Comparison of ENCODE assay signal across 25 cellular contexts in the genomic region with DNA sequence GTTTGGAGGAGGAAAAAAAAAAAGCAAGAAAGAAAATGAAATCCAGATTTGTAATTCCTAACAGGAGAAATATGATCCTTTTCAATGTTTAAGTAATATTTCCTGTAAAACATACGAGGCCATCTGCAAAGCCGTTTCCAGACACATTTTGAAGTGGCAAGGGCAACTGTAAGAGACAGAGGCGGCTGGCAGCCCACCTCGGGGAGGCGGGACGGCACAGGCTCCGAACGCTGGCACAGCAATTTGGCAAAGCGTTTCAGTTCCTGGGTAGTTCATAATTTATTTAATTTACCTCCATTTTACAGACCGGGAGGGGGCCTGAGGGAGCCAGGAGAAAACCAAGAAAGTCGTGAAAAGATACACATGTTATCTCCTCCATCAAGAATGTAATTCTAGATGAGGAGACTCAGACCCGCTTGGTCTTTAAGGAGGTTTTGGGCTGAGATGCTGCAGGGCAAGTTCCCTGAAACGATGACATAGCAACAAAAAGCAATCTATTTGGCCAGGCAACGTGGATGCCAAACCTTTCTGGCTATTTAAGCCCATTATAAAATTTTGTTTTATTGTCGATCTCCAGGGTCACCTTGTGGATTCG.
DNase-seq lines count a peak whose midpoint lies in the region; TF ChIP-seq lines count a peak whose summit lies in the region.
"Had no signal": no experiment of that assay in that cellular context is flagged by ENCODE, and none has a peak within 500 bp of the region (broad histone marks: within the 10 kb centered on the region; RNA-seq: fewer than 3 reads in every experiment).

No MANE protein-coding gene starts in this region.

- H2AFZ ChIP-seq in neural progenitor cell (replicated peaks), result no peak overlapping the region
- H2AFZ ChIP-seq: GM23248 had no signal

- no peak overlapping the region for H3K4me2 ChIP-seq in neural progenitor cell

- H3K27me3 Mint-ChIP-seq in neural progenitor cell (ENCODE audit: insufficient read depth, low read depth) (peaks cover 6% of the 10 kb centered on the region), MCF 10A (ENCODE audit: insufficient read depth, unreplicated experiment) (no peaks in the 10 kb centered on the region)

- peaks cover 3% of the 10 kb centered on the region for H3K9me3 Mint-ChIP-seq in neural progenitor cell
- no peaks in the 10 kb centered on the region for H3K9me3 Mint-ChIP-seq in MCF 10A (ENCODE audit: unreplicated experiment)

- no peaks in the 10 kb centered on the region for H3K27me3 ChIP-seq in neural progenitor cell
- H3K27me3 ChIP-seq: BE2C had no signal

- H3K36me3 Mint-ChIP-seq in neural progenitor cell, result no peaks in the 10 kb centered on the region
- no peaks in the 10 kb centered on the region for H3K36me3 Mint-ChIP-seq in MCF 10A (ENCODE audit: insufficient read depth, unreplicated experiment)
- H3K36me3 Mint-ChIP-seq: CD14-positive monocyte; CD8-positive, alpha-beta memory T cell had no signal

- CTCF ChIA-PET in MCF 10A (lab: Yijun Ruan, JAX), result no interaction called here

- H3K4me3 ChIP-seq in SK-N-MC (peak overlapping the region; percentile 63), neural progenitor cell (no peak overlapping the region)
- H3K4me3 ChIP-seq: GM23248 had no signal

- peak; percentile 56 for DNase-seq in NCI-H2171 treated with DMSO at 0.1 percent for 48 hours (lab: John Stamatoyannopoulos, UW)
- no peak for DNase-seq in NCI-H2171 (lab: John Stamatoyannopoulos, UW)
- DNase-seq in SK-N-MC (ENCODE audit: low read depth, low spot score), result no peak
- peak; percentile 4 for DNase-seq in fibroblast of the conjunctiva (ENCODE audit: low read depth)
- DNase-seq in neural progenitor cell (ENCODE audit: low spot score), result no peak
- DNase-seq in MCF 10A (ENCODE audit: unreplicated experiment), result no peak
- no peak for DNase-seq in medulla oblongata (ENCODE audit: extremely low spot score)
- DNase-seq in HuH-7.5 (ENCODE audit: low spot score), result no peak
- DNase-seq: 8988T; ACHN; BE2C; CD8-positive, alpha-beta memory T cell; DMS153; GM23248; H7; KG1; NCI-H1048; NCI-H1417; NCI-H1694; NCI-H2029 treated with DMSO at 0.1 percent for 48 hours; NCI-H226; NCI-H510A treated with DMSO at 0.1 percent for 48 hours; NK-92 treated with Interleukin-12 subunit alpha and Interleukin-12 subunit beta, amount 100 ng/mL, for 24 hours; PC-3 had no signal

- intact Hi-C loops in MCF 10A (cut with micrococcal nuclease), result no loop called here

- H3K36me3 ChIP-seq in SK-N-MC (ENCODE audit: insufficient read depth, low read length), result no peaks in the 10 kb centered on the region
- H3K36me3 ChIP-seq in neural progenitor cell, result no peaks in the 10 kb centered on the region
- H3K36me3 ChIP-seq: BE2C had no signal

- peak overlapping the region; percentile 33 for H3K27ac Mint-ChIP-seq in neural progenitor cell
- H3K27ac Mint-ChIP-seq in MCF 10A (ENCODE audit: low read depth, unreplicated experiment), result no peak overlapping the region
- H3K27ac Mint-ChIP-seq: CD14-positive monocyte; CD8-positive, alpha-beta memory T cell had no signal

- TF ChIP-seq CTCF in neural progenitor cell (IDR thresholded peaks at IDR 0.05) (no peak), MCF 10A (IDR thresholded peaks at IDR 0.05; ENCODE audit: unreplicated experiment) (no peak)

- H3K4me1 Mint-ChIP-seq in neural progenitor cell (peaks cover 32% of the 10 kb centered on the region), MCF 10A (ENCODE audit: insufficient read depth, unreplicated experiment) (peaks cover 9% of the 10 kb centered on the region)
- H3K4me1 Mint-ChIP-seq: CD14-positive monocyte; CD8-positive, alpha-beta memory T cell had no signal

- no peaks in the 10 kb centered on the region for H3K79me2 ChIP-seq in neural progenitor cell (ENCODE audit: low read depth)

- peaks cover 11% of the 10 kb centered on the region for H3K4me1 ChIP-seq in neural progenitor cell

- no TSS peak for BruUV-seq in MCF 10A (replicated peaks; lab: Mats Ljungman, UMichigan)

- H3K9ac ChIP-seq in SK-N-MC (ENCODE audit: insufficient read length) (peak overlapping the region; percentile 26), neural progenitor cell (no peak overlapping the region)
- H3K9ac ChIP-seq: GM23248 had no signal

- no peaks in the 10 kb centered on the region for H3F3A ChIP-seq in neural progenitor cell (ENCODE audit: low read depth)

- POLR2A ChIA-PET in MCF 10A (lab: Yijun Ruan, JAX), result no interaction called here

- no peak overlapping the region for H3K4me3 Mint-ChIP-seq in neural progenitor cell
- H3K4me3 Mint-ChIP-seq in MCF 10A (ENCODE audit: unreplicated experiment), result no peak overlapping the region
- H3K4me3 Mint-ChIP-seq: CD14-positive monocyte; CD8-positive, alpha-beta memory T cell had no signal

- H3K9me3 ChIP-seq in SK-N-MC (ENCODE audit: low read depth, low read length) (no peaks in the 10 kb centered on the region), neural progenitor cell (ENCODE audit: low read depth) (no peaks in the 10 kb centered on the region)
- H3K9me3 ChIP-seq: BE2C had no signal

- no peaks in the 10 kb centered on the region for H4K20me1 ChIP-seq in neural progenitor cell (ENCODE audit: low read depth)

- H3K27ac ChIP-seq in SK-N-MC (peak overlapping the region; percentile 90), neural progenitor cell (no peak overlapping the region)
- H3K27ac ChIP-seq: GM23248 had no signal

Comparison
In these comparisons a context has a peak if more than half of its experiments do, and no peak if none do; other contexts are left out.
1. DNase-seq: peak in NCI-H2171 treated with DMSO at 0.1 percent for 48 hours (single experiment) and fibroblast of the conjunctiva (single experiment); none in NCI-H2171 (single experiment), SK-N-MC (single experiment), neural progenitor cell (single experiment), MCF 10A (single experiment), medulla oblongata (single experiment) and HuH-7.5 (single experiment).